25 cellular contexts compared by ENCODE assay signal in genomic region chr18:35183846-35184245, GRCh38.
"Had no signal": no experiment of that assay in that cellular context is flagged by ENCODE, and none has a peak within 500 bp of the region (broad histone marks: within the 10 kb centered on the region; RNA-seq: fewer than 3 reads in every experiment).

No MANE protein-coding gene starts in this region.

- H3K4me2 ChIP-seq: neural progenitor cell had no signal

- H3K4me1 ChIP-seq: parathyroid adenoma, psoas muscle, right lobe of liver, sigmoid colon, stomach, suprapubic skin, testis, upper lobe of right lung, uterus had no signal

- H2AFZ ChIP-seq: parathyroid adenoma had no signal

- H3K36me3 ChIP-seq: neural progenitor cell, ovary, right lobe of liver, sigmoid colon, stomach, suprapubic skin, tibial artery, transverse colon, upper lobe of right lung, uterus had no signal

- H3K9ac ChIP-seq: neural progenitor cell, parathyroid adenoma had no signal

- H3K4me3 ChIP-seq: neural progenitor cell, ovary, psoas muscle, right lobe of liver, sigmoid colon, stomach, suprapubic skin, testis, tibial artery, transverse colon, upper lobe of right lung, uterus had no signal

- ATAC-seq: natural killer cell; psoas muscle; right cardiac atrium; right lobe of liver; stimulated activated effector memory CD8-positive, alpha-beta T cell treated with anti-CD3 and anti-CD28 coated beads, Interleukin-12 subunit alpha, Interleukin-12 subunit beta, amount 100 ng/mL, for 72 hours; stimulated activated naive B cell treated with anti-CD40 and anti-IgM and Interleukin-4, amounts not matched to agents 10 μg/mL and 1 μg/mL and 100 μg/mL, for 72 hours; upper lobe of right lung had no signal

- H3K79me2 ChIP-seq: parathyroid adenoma had no signal

- H3K27me3 ChIP-seq: neural progenitor cell, ovary, right lobe of liver, sigmoid colon, stomach, suprapubic skin, testis, tibial artery, transverse colon, upper lobe of right lung, uterus had no signal

- H3K9me3 ChIP-seq: ovary, psoas muscle, right lobe of liver, sigmoid colon, stomach, suprapubic skin, testis, tibial artery, transverse colon, upper lobe of right lung, uterus had no signal

- H3K27ac ChIP-seq: neural progenitor cell, ovary, parathyroid adenoma, psoas muscle, right lobe of liver, sigmoid colon, stomach, suprapubic skin, testis, tibial artery, transverse colon, upper lobe of right lung, uterus had no signal

- DNase-seq: natural killer cell; occipital lobe; ovary; posterior cingulate gyrus; psoas muscle; right cardiac atrium; right lobe of liver; sigmoid colon; small intestine; stimulated activated CD4-positive, alpha-beta T cell treated with anti-CD3 and anti-CD28 coated beads, Interleukin-15, amount 100 ng/mL, for 24 hours; stimulated activated CD4-positive, alpha-beta T cell treated with anti-CD3 and anti-CD28 coated beads, Interleukin-2, amount 100 ng/mL, for 24 hours; stimulated activated CD4-positive, alpha-beta T cell treated with anti-CD3 and anti-CD28 coated beads, Interleukin-2, amount 100 ng/mL, for 48 hours; stimulated activated CD4-positive, alpha-beta T cell treated with anti-CD3 and anti-CD28 coated beads, Interleukin-4, amount 100 ng/mL, for 24 hours; stimulated activated naive B cell treated with anti-CD40 and anti-IgM and Interleukin-4, amounts not matched to agents 10 μg/mL and 1 μg/mL and 100 μg/mL, for 72 hours; stimulated activated naive CD4-positive, alpha-beta T cell treated with Interleukin-2 at 50 U/mL for 16 hours; stomach; testis; tibial artery; transverse colon; upper lobe of right lung; uterus had no signal
